ENCODE assay signal across 38 cellular contexts in genomic region chr11:71937826-71938225, GRCh38. TPM values are rescaled to one million over a fixed set of nuclear protein-coding genes. Genes with fewer than 3 reads are reported as not detected.
DNase-seq lines count a peak whose midpoint lies in the region; FAIRE-seq and TF ChIP-seq lines count a peak whose summit lies in the region.
"Had no signal": no experiment of that assay in that cellular context is flagged by ENCODE, and none has a peak within 500 bp of the region (broad histone marks: within the 10 kb centered on the region; RNA-seq: fewer than 3 reads in every experiment).

No MANE protein-coding gene starts in this region.

- no peaks in the 10 kb centered on the region for H3K9me3 Mint-ChIP-seq in HFFc6
- H3K9me3 Mint-ChIP-seq: activated CD4-positive, alpha-beta memory T cell treated with anti-CD3 and anti-CD28 coated beads, Interleukin-2, amount 10 ng/mL, durations not matched to agents 7 days and 5 days; activated T-helper 17 cell treated with anti-CD3 and anti-CD28 coated beads, Interleukin-2, amount 50 U/mL, for 72 hours; CD14-positive monocyte; effector memory CD8-positive, alpha-beta T cell; GM23338; IgD-negative memory B cell; nephron; stimulated activated naive CD8-positive, alpha-beta T cell treated with anti-CD3 and anti-CD28 coated beads, Interleukin-15, Interleukin-2, amounts not matched to agents 100 ng/mL and 50 ng/mL, for 24 hours had no signal

- H4K20me1 ChIP-seq in endothelial cell of umbilical vein (replicated peaks; ENCODE audit: control insufficient read depth, extremely low read depth, insufficient read depth, low read length) = no peaks in the 10 kb centered on the region

- intact Hi-C loops in ascending aorta (cut with DNase I) (loop anchor here (10.0 kb wide), 1 partner anchor 483 kb away; the partner anchor contains the start of gene NADSYN1), endothelial cell of umbilical vein (cut with micrococcal nuclease) (loop anchor here (1.0 kb wide), 2 partner anchors 7 to 10 kb away; partner anchors contain the start of gene XNDC1N), testis (cut with DNase I; ENCODE audit: low total_unique reads) (no loop called here), prostate gland (cut with DNase I) (no loop called here)

- POLR2A ChIA-PET in endothelial cell of umbilical vein (lab: Charles Lee) = interaction anchor here (1.6 kb wide), 1 partner anchor 10 kb away, joined by 10 read pairs; the partner anchor contains the start of gene XNDC1N

- H3K9ac ChIP-seq in endothelial cell of umbilical vein (replicated peaks; ENCODE audit: extremely low read depth, insufficient read depth, low read length) = no peak overlapping the region

- H3K27me3 ChIP-seq in ascending aorta = no peaks in the 10 kb centered on the region
- no peaks in the 10 kb centered on the region for H3K27me3 ChIP-seq in endothelial cell of umbilical vein (ENCODE audit: control insufficient read depth in 2 of 2, insufficient read depth in 2 of 2, low read length in 2 of 2)
- no peaks in the 10 kb centered on the region for H3K27me3 ChIP-seq in testis
- H3K27me3 ChIP-seq in prostate gland (replicated peaks; ENCODE audit: insufficient read depth) = no peaks in the 10 kb centered on the region
- H3K27me3 ChIP-seq: breast epithelium, foreskin keratinocyte, heart left ventricle, Peyer's patch, spleen, tibial nerve had no signal

- no peak overlapping the region; the same call in 1 of the 2 replicates for H3K27ac Mint-ChIP-seq in HFFc6
- H3K27ac Mint-ChIP-seq: activated CD4-positive, alpha-beta memory T cell treated with anti-CD3 and anti-CD28 coated beads, Interleukin-2, amount 10 ng/mL, durations not matched to agents 7 days and 5 days; activated T-helper 17 cell treated with anti-CD3 and anti-CD28 coated beads, Interleukin-2, amount 50 U/mL, for 72 hours; effector memory CD8-positive, alpha-beta T cell; GM23338; nephron; stimulated activated naive CD8-positive, alpha-beta T cell treated with anti-CD3 and anti-CD28 coated beads, Interleukin-15, Interleukin-2, amounts not matched to agents 100 ng/mL and 50 ng/mL, for 24 hours had no signal

- DNase-seq in ascending aorta (ENCODE audit: low spot score in 2 of 2) (peak in 1 of 2 donors; percentile 68), endothelial cell of umbilical vein (ENCODE audit: low read depth, low spot score) (peak; percentile 54), medulla oblongata (ENCODE audit: extremely low spot score) (peak; percentile 19), testis (peak; percentile 43), HFFc6 (no peak), prostate gland (ENCODE audit: low spot score) (no peak), NCI-H748 treated with DMSO at 0.1 percent for 48 hours (lab: John Stamatoyannopoulos, UW) (no peak)
- DNase-seq: activated CD4-positive, alpha-beta memory T cell treated with anti-CD3 and anti-CD28 coated beads, Interleukin-2, amount 10 ng/mL, durations not matched to agents 7 days and 5 days; activated CD8-positive, alpha-beta memory T cell treated with anti-CD3 and anti-CD28 coated beads, Interleukin-2, amount 50 U/mL, for 4 hours; activated naive CD4-positive, alpha-beta T cell treated with anti-CD3 and anti-CD28 coated beads, Interleukin-2, amount 50 U/mL, for 16 hours; amniotic stem cell; DMS79; effector memory CD8-positive, alpha-beta T cell; foreskin keratinocyte; GDM1; heart left ventricle; NCI-H146; NCI-H2107; NCI-H345; NCI-H774; Peyer's patch; spleen; stimulated activated CD4-positive, alpha-beta T cell treated with anti-CD3 and anti-CD28 coated beads, Interleukin-2, amount 100 ng/mL, for 24 hours; T-helper 9 cell had no signal

- WGBS in testis, 2 donors = 50 to 77% methylated on average over 1 of the region's 1 CpG
- 78% methylated on average over 1 of the region's 1 CpG for WGBS in prostate gland

- TF ChIP-seq POLR2A in endothelial cell of umbilical vein (IDR thresholded peaks at IDR 0.05; ENCODE audit: low read depth, low read length) (no peak), testis (IDR thresholded peaks at IDR 0.05) (no peak), prostate gland (IDR thresholded peaks at IDR 0.05) (no peak)

- no peaks in the 10 kb centered on the region; the same call in none of the 2 replicates for H3K27me3 Mint-ChIP-seq in HFFc6 (ENCODE audit: insufficient read depth)
- H3K27me3 Mint-ChIP-seq: activated CD4-positive, alpha-beta memory T cell treated with anti-CD3 and anti-CD28 coated beads, Interleukin-2, amount 10 ng/mL, durations not matched to agents 7 days and 5 days; activated T-helper 17 cell treated with anti-CD3 and anti-CD28 coated beads, Interleukin-2, amount 50 U/mL, for 72 hours; effector memory CD8-positive, alpha-beta T cell; IgD-negative memory B cell; stimulated activated naive CD8-positive, alpha-beta T cell treated with anti-CD3 and anti-CD28 coated beads, Interleukin-15, Interleukin-2, amounts not matched to agents 100 ng/mL and 50 ng/mL, for 24 hours had no signal

- peak overlapping the region; percentile 14 for H3K4me2 ChIP-seq in endothelial cell of umbilical vein (ENCODE audit: insufficient read depth, low read length)
- H3K4me2 ChIP-seq: GM23338 had no signal

- H3K4me1 Mint-ChIP-seq in HFFc6 (ENCODE audit: low read depth) = peaks cover 41% of the 10 kb centered on the region

- dilution Hi-C loops in endothelial cell of umbilical vein (cut with MboI; ENCODE audit: extremely low pct_ligation_motif_present, low sequenced_read_pairs) = no loop called here

- CTCF ChIA-PET in endothelial cell of umbilical vein (lab: Charles Lee) = interaction anchor here (0.8 to 1.0 kb wide), 3 partner anchors 11 to 493 kb away, joined by 3 read pairs; no protein-coding TSS in a partner anchor

- H3K9me3 ChIP-seq in ascending aorta (no peaks in the 10 kb centered on the region), endothelial cell of umbilical vein (replicated peaks; ENCODE audit: control insufficient read depth, insufficient read depth, low read length) (no peaks in the 10 kb centered on the region), testis (no peaks in the 10 kb centered on the region), prostate gland (no peaks in the 10 kb centered on the region)
- H3K9me3 ChIP-seq: breast epithelium, heart left ventricle, Peyer's patch, spleen, tibial nerve had no signal

- H3K27ac ChIP-seq in ascending aorta = peak overlapping the region; percentile 77 to 81
- peak overlapping the region; percentile 74 for H3K27ac ChIP-seq in endothelial cell of umbilical vein (ENCODE audit: insufficient read depth, low read depth, low read length)
- H3K27ac ChIP-seq in testis = peak overlapping the region in 1 of 2 donors; percentile 46
- no peak overlapping the region for H3K27ac ChIP-seq in prostate gland
- H3K27ac ChIP-seq: breast epithelium, foreskin keratinocyte, Peyer's patch, tibial nerve had no signal

- H3K4me3 ChIP-seq in ascending aorta = peak overlapping the region in 1 of 2 donors; percentile 23
- H3K4me3 ChIP-seq in endothelial cell of umbilical vein (replicated peaks in 1 of 3; ENCODE audit: insufficient read depth in 1 of 3, low read depth in 1 of 3, low read length in 3 of 3) = no peak overlapping the region
- no peak overlapping the region for H3K4me3 ChIP-seq in testis
- no peak overlapping the region for H3K4me3 ChIP-seq in prostate gland
- H3K4me3 ChIP-seq: breast epithelium, GM23338, heart left ventricle, lung, Peyer's patch, spleen, tibial nerve had no signal

- no peak overlapping the region for H2AFZ ChIP-seq in endothelial cell of umbilical vein (ENCODE audit: low read depth, low read length)
- H2AFZ ChIP-seq: GM23338 had no signal

- no peak for FAIRE-seq in endothelial cell of umbilical vein (lab: Jason Lieb, UNC)
- FAIRE-seq: colon, keratinocyte had no signal

- peaks cover 75% of the 10 kb centered on the region for H3K79me2 ChIP-seq in endothelial cell of umbilical vein (ENCODE audit: control insufficient read depth, insufficient read depth, low read length)

- no peaks in the 10 kb centered on the region for H3K36me3 ChIP-seq in ascending aorta
- peaks cover 0 to 5% of the 10 kb centered on the region in 2 experiments for H3K36me3 ChIP-seq in endothelial cell of umbilical vein (ENCODE audit: control insufficient read depth in 2 of 2, extremely low read depth in 1 of 2, insufficient read depth in 2 of 2, low read length in 2 of 2)
- no peaks in the 10 kb centered on the region for H3K36me3 ChIP-seq in testis (ENCODE audit: low read depth, missing control alignments)
- H3K36me3 ChIP-seq in prostate gland = no peaks in the 10 kb centered on the region
- H3K36me3 ChIP-seq: breast epithelium, Peyer's patch, tibial nerve had no signal

- peaks cover 0 to 19% of the 10 kb centered on the region in 2 donors for H3K4me1 ChIP-seq in ascending aorta
- H3K4me1 ChIP-seq in endothelial cell of umbilical vein (ENCODE audit: control insufficient read depth, extremely low read depth, insufficient read depth, low read length) = peaks cover 68% of the 10 kb centered on the region
- H3K4me1 ChIP-seq in testis = peaks cover 18% of the 10 kb centered on the region
- peaks cover 4% of the 10 kb centered on the region for H3K4me1 ChIP-seq in prostate gland (replicated peaks)
- H3K4me1 ChIP-seq: breast epithelium, foreskin keratinocyte had no signal

- H3K4me3 Mint-ChIP-seq in HFFc6 = no peak overlapping the region
- H3K4me3 Mint-ChIP-seq: activated CD4-positive, alpha-beta memory T cell treated with anti-CD3 and anti-CD28 coated beads, Interleukin-2, amount 10 ng/mL, durations not matched to agents 7 days and 5 days; activated T-helper 17 cell treated with anti-CD3 and anti-CD28 coated beads, Interleukin-2, amount 50 U/mL, for 72 hours; CD14-positive monocyte; effector memory CD8-positive, alpha-beta T cell; GM23338; nephron; stimulated activated naive CD8-positive, alpha-beta T cell treated with anti-CD3 and anti-CD28 coated beads, Interleukin-15, Interleukin-2, amounts not matched to agents 100 ng/mL and 50 ng/mL, for 24 hours had no signal

- H3K9me1 ChIP-seq in endothelial cell of umbilical vein (replicated peaks; ENCODE audit: control insufficient read depth, extremely low read depth, insufficient read depth, low read length) = no peaks in the 10 kb centered on the region

- no TSS peak for BruUV-seq in endothelial cell of umbilical vein (replicated peaks; lab: Mats Ljungman, UMichigan)

- H3K36me3 Mint-ChIP-seq in HFFc6 (ENCODE audit: low read depth) = 0 out of 2 replicates have a peak, but pooled peaks cover 4% of the 10 kb centered on the region

- TF ChIP-seq CTCF in ascending aorta (IDR thresholded peaks at IDR 0.05) (no peak), endothelial cell of umbilical vein (IDR thresholded peaks at IDR 0.05; ENCODE audit: extremely low read depth in 1 of 2, insufficient read depth in 1 of 2, low read depth in 1 of 2, low read length in 2 of 2) (no peak), testis (IDR thresholded peaks at IDR 0.05) (no peak), HFFc6 (IDR thresholded peaks at IDR 0.05) (no peak), prostate gland (IDR thresholded peaks at IDR 0.05) (no peak)

RNA-seq across cellular contexts. Expression of gene RNF121, which starts 9.0 kb away (rescaled TPM):
- 5.0 TPM for total RNA-seq in ascending aorta
- total RNA-seq in endothelial cell of umbilical vein = 61.4 and 61.7 TPM in 2 replicates
- polyA plus RNA-seq in endothelial cell of umbilical vein = 86.6 and 99.9 TPM in 2 replicates
- 74.3 and 92.8 TPM in 2 replicates for polyA plus RNA-seq in endothelial cell of umbilical vein (2011; cell fraction: cytosol; rRNA removed)
- 173 and 190 TPM in 2 replicates for polyA plus RNA-seq in endothelial cell of umbilical vein (2011; cell fraction: nucleus; rRNA removed)
- 136 and 160 TPM in 2 replicates for polyA plus RNA-seq in endothelial cell of umbilical vein (2012)
- 202 and 205 TPM in 2 replicates for polyA minus RNA-seq in endothelial cell of umbilical vein
- 20.1 TPM for polyA minus RNA-seq in endothelial cell of umbilical vein (2011; cell fraction: cytosol; rRNA and poly(A)+ RNA removed)
- 87.9 and 123 TPM in 2 replicates for polyA minus RNA-seq in endothelial cell of umbilical vein (2011; cell fraction: nucleus; rRNA and poly(A)+ RNA removed)
- 10 to 100 TPM; 51.7 to 72.5 TPM for total RNA-seq in testis
- polyA plus RNA-seq in testis (ENCODE audit: insufficient read depth, low read depth, low replicate concordance) = 54.4 TPM
- 10 to 100 TPM; 36.7 to 41.6 (median 38.7) TPM for total RNA-seq in HFFc6 (2021; fragmentation: NEBNext Ultra II Directional; extraction: Animal tissue kit (Norgen Biotek cat#: 25700))
- total RNA-seq in prostate gland = 10 to 100 TPM; 32.4 to 48.0 TPM

RNA-seq across cellular contexts. Expression of gene XNDC1N, which starts 9.4 kb away (rescaled TPM):
- total RNA-seq in ascending aorta (not detected), endothelial cell of umbilical vein (8.9 and 9.0 TPM in 2 replicates), testis (10 to 100 TPM in 1 of 2 donors, 1 to 10 TPM in 1; 9.0 to 14.5 TPM), prostate gland (1 to 10 TPM; 4.9 to 7.7 TPM)
- polyA plus RNA-seq in endothelial cell of umbilical vein (3.0 and 3.5 TPM in 2 replicates), testis (ENCODE audit: insufficient read depth, low read depth, low replicate concordance) (5.0 TPM)
- 3.7 and 4.2 TPM in 2 replicates for polyA plus RNA-seq in endothelial cell of umbilical vein (2011; cell fraction: cytosol; rRNA removed)
- 9.4 and 13.4 TPM in 2 replicates for polyA plus RNA-seq in endothelial cell of umbilical vein (2011; cell fraction: nucleus; rRNA removed)
- 3.5 and 4.3 TPM in 2 replicates for polyA plus RNA-seq in endothelial cell of umbilical vein (2012)
- polyA minus RNA-seq in endothelial cell of umbilical vein = 9.9 and 11.6 TPM in 2 replicates
- polyA minus RNA-seq in endothelial cell of umbilical vein (2011; cell fraction: cytosol; rRNA and poly(A)+ RNA removed) = 12.6 TPM
- polyA minus RNA-seq in endothelial cell of umbilical vein (2011; cell fraction: nucleus; rRNA and poly(A)+ RNA removed) = 22.2 and 23.2 TPM in 2 replicates
- total RNA-seq in HFFc6 (2021; fragmentation: NEBNext Ultra II Directional; extraction: Animal tissue kit (Norgen Biotek cat#: 25700)) = 1 to 10 TPM; 2.3 to 4.0 (median 3.4) TPM

RNA-seq across cellular contexts. Expression of gene DEFB131B, which starts 59.6 kb away (rescaled TPM):
- total RNA-seq in ascending aorta (not detected), endothelial cell of umbilical vein (not detected in 2 replicates), testis (not detected), prostate gland (not detected)
- polyA plus RNA-seq in endothelial cell of umbilical vein (not detected in 2 replicates), testis (ENCODE audit: insufficient read depth, low read depth, low replicate concordance) (not detected)
- not detected in 2 replicates for polyA plus RNA-seq in endothelial cell of umbilical vein (2011; cell fraction: cytosol; rRNA removed)
- not detected in 2 replicates for polyA plus RNA-seq in endothelial cell of umbilical vein (2011; cell fraction: nucleus; rRNA removed)
- polyA plus RNA-seq in endothelial cell of umbilical vein (2012) = not detected in 2 replicates
- polyA minus RNA-seq in endothelial cell of umbilical vein = not detected in 2 replicates
- not detected for polyA minus RNA-seq in endothelial cell of umbilical vein (2011; cell fraction: cytosol; rRNA and poly(A)+ RNA removed)
- not detected in 2 replicates for polyA minus RNA-seq in endothelial cell of umbilical vein (2011; cell fraction: nucleus; rRNA and poly(A)+ RNA removed)
- total RNA-seq in HFFc6 (2021; fragmentation: NEBNext Ultra II Directional; extraction: Animal tissue kit (Norgen Biotek cat#: 25700)) = not detected
- total RNA-seq: activated CD4-positive, alpha-beta memory T cell treated with anti-CD3 and anti-CD28 coated beads, Interleukin-2, amount 10 ng/mL, durations not matched to agents 7 days and 5 days; activated T-helper 17 cell treated with anti-CD3 and anti-CD28 coated beads, Interleukin-2, amount 50 U/mL, for 72 hours; breast epithelium; foreskin keratinocyte; GM23338; heart left ventricle; lung; mucosa of gallbladder; osteocyte; Peyer's patch; spleen; tibial nerve had no signal
- polyA plus RNA-seq: CD14-positive monocyte, esophagus, foreskin keratinocyte, GM23338, heart left ventricle, IgD-negative memory B cell, keratinocyte, lung, spleen had no signal

Comparison
In these comparisons a context has a peak if more than half of its experiments do, and no peak if none do; other contexts are left out.
1. DNase-seq: peak in endothelial cell of umbilical vein (single experiment), medulla oblongata (single experiment) and testis (single experiment); none in HFFc6 (single experiment), prostate gland (single experiment) and NCI-H748 treated with DMSO at 0.1 percent for 48 hours (single experiment).
2. H3K27ac ChIP-seq: peak in ascending aorta (2 of 2) and endothelial cell of umbilical vein (single experiment); none in prostate gland (0 of 2).
3. intact Hi-C loops: an anchor here in ascending aorta (10.0 kb wide) and endothelial cell of umbilical vein (1.0 kb wide); none called in testis and prostate gland.